8 cellular contexts compared by ENCODE assay signal in genomic region chr4:99945718-99946345, GRCh38. TPM values are rescaled to one million over a fixed set of nuclear protein-coding genes. Genes with fewer than 3 reads are reported as not detected.
DNase-seq lines count a peak whose midpoint lies in the region; ATAC-seq, FAIRE-seq and TF ChIP-seq lines count a peak whose summit lies in the region.

No MANE protein-coding gene starts in this region.

- FAIRE-seq in GM12891 (lab: Jason Lieb, UNC) = no peak

- ATAC-seq in HG03025 (IDR thresholded peaks at IDR 0.05; ENCODE audit: low FRiP score, unreplicated experiment) (peak; percentile 2), memory B cell (ENCODE audit: low read depth) (peak; percentile 8), upper lobe of left lung (ENCODE audit: low FRiP score in 2 of 2) (peak in 1 of 2 donors; percentile 20)

- no peak for TF ChIP-seq CTCF in AG04449 (IDR thresholded peaks at IDR 0.05; ENCODE audit: insufficient read depth, low read length, missing control alignments)
- TF ChIP-seq CTCF in GM12873 (IDR thresholded peaks at IDR 0.05; ENCODE audit: insufficient read depth, low read depth, low read length, missing control alignments) = peak; percentile 5
- no peak for TF ChIP-seq CTCF in upper lobe of left lung (IDR thresholded peaks at IDR 0.05)

- peak overlapping the region; percentile 97 for H3K27ac Mint-ChIP-seq in memory B cell

- H3K9me3 ChIP-seq in effector memory CD4-positive, alpha-beta T cell (ENCODE audit: control insufficient read depth, low read length) = no peaks in the 10 kb centered on the region
- H3K9me3 ChIP-seq in upper lobe of left lung = no peaks in the 10 kb centered on the region

- 2 to 3% methylated on average over 11 to 21 of the region's 24 CpGs for WGBS in upper lobe of left lung, 2 donors

- peak overlapping the region; percentile 89 for H3K27ac ChIP-seq in effector memory CD4-positive, alpha-beta T cell (ENCODE audit: insufficient read depth, low read length, poor library complexity, severe bottlenecking)
- peak overlapping the region; percentile 91 to 99 (median 96) for H3K27ac ChIP-seq in upper lobe of left lung

- peaks cover 34% of the 10 kb centered on the region for H3K4me1 ChIP-seq in effector memory CD4-positive, alpha-beta T cell (ENCODE audit: control insufficient read depth, insufficient read depth, low read length, poor library complexity, severe bottlenecking)
- peaks cover 35 to 51% (median 43%) of the 10 kb centered on the region in 4 donors for H3K4me1 ChIP-seq in upper lobe of left lung

- no peaks in the 10 kb centered on the region for H3K27me3 ChIP-seq in effector memory CD4-positive, alpha-beta T cell (replicated peaks; ENCODE audit: control insufficient read depth, insufficient read depth, low read length, poor library complexity, severe bottlenecking)
- no peaks in the 10 kb centered on the region for H3K27me3 ChIP-seq in upper lobe of left lung

- DNase-seq in AG04449 (ENCODE audit: low read depth, low spot score) = no peak
- peak; percentile 16 for DNase-seq in RPMI8226
- DNase-seq in effector memory CD4-positive, alpha-beta T cell = no peak
- no peak for DNase-seq in memory B cell (ENCODE audit: low spot score in 2 of 2)
- peak; percentile 30 to 90 for DNase-seq in upper lobe of left lung
- no peak for DNase-seq in GM12891 (ENCODE audit: insufficient read length, low spot score)

- peak overlapping the region; percentile 100 for H3K4me3 Mint-ChIP-seq in memory B cell

- peaks cover 7% of the 10 kb centered on the region for H3K36me3 Mint-ChIP-seq in memory B cell

- POLR2A ChIA-PET in AG04449 (lab: Yijun Ruan, JAX) = no interaction called here

- CTCF ChIA-PET in AG04449 (lab: Yijun Ruan, JAX) = interaction anchor here (1.1 to 1.8 kb wide), 6 partner anchors 10 to 117 kb away, joined by 3 to 6 read pairs (median 4); no protein-coding TSS in a partner anchor

- H3K4me1 Mint-ChIP-seq in memory B cell = peaks cover 32% of the 10 kb centered on the region

- H3K36me3 ChIP-seq in effector memory CD4-positive, alpha-beta T cell (ENCODE audit: control insufficient read depth, insufficient read depth, low read length) = peaks cover 6% of the 10 kb centered on the region
- peaks cover 0 to 12% (median 4%) of the 10 kb centered on the region in 4 donors for H3K36me3 ChIP-seq in upper lobe of left lung

- TF ChIP-seq EP300 in upper lobe of left lung (IDR thresholded peaks at IDR 0.05) = no peak

- TF ChIP-seq POLR2A in upper lobe of left lung (IDR thresholded peaks at IDR 0.05) (no peak), GM12891 (IDR thresholded peaks at IDR 0.05; ENCODE audit: low read depth, low read length) (no peak)

- H3K9me3 Mint-ChIP-seq in memory B cell = no peaks in the 10 kb centered on the region

- H3K4me3 ChIP-seq in AG04449 (ENCODE audit: low read depth, low read length) = peak overlapping the region; percentile 82
- H3K4me3 ChIP-seq in effector memory CD4-positive, alpha-beta T cell (ENCODE audit: insufficient read depth, low read depth, low read length, poor library complexity, severe bottlenecking) = peak overlapping the region; percentile 91
- peak overlapping the region; percentile 87 to 96 (median 94) for H3K4me3 ChIP-seq in upper lobe of left lung

- H3K27me3 Mint-ChIP-seq in memory B cell = no peaks in the 10 kb centered on the region

TF ChIP-seq in GM12891, 5 proteins besides CTCF, POLR2A, EP300 and RAD21:
- no peak for TF ChIP-seq POU2F2 (IDR thresholded peaks at IDR 0.05; ENCODE audit: low read depth, low read length)
- TF ChIP-seq PAX5 (IDR thresholded peaks at IDR 0.05; ENCODE audit: insufficient read depth, low read length, severe bottlenecking) = no peak
- TF ChIP-seq SPI1 (IDR thresholded peaks at IDR 0.05; ENCODE audit: low read depth, low read length) = no peak
- TF ChIP-seq POLR2AphosphoS5 (IDR thresholded peaks at IDR 0.05; ENCODE audit: low read depth, low read length) = no peak
- no peak for TF ChIP-seq TAF1 (IDR thresholded peaks at IDR 0.05; ENCODE audit: low read depth, low read length)
TF ChIP-seq in GM12891: peak in this region for 0.

RNA-seq across cellular contexts. Expression of gene DNAJB14, which starts 0.6 kb away (rescaled TPM):
- 10 to 100 TPM; 37.7 to 57.4 (median 47.3) TPM for total RNA-seq in upper lobe of left lung
- 32.4 TPM for polyA plus RNA-seq in GM12891 (2012; ENCODE audit: low read depth, missing spikeins)

RNA-seq across cellular contexts. Expression of gene H2AZ1, which starts 4.2 kb away (rescaled TPM):
- total RNA-seq in upper lobe of left lung = 100 to 1,000 TPM in 4 of 6 donors, 10 to 100 TPM in 2; 21.0 to 144 (median 112) TPM
- 658 TPM for polyA plus RNA-seq in GM12891 (2012; ENCODE audit: low read depth, missing spikeins)

RNA-seq across cellular contexts. Expression of gene LAMTOR3, which starts 51.6 kb away (rescaled TPM):
- total RNA-seq in upper lobe of left lung = 10 to 100 TPM in 5 of 6 donors, 1 to 10 TPM in 1; 6.4 to 46.3 (median 40.9) TPM
- polyA plus RNA-seq in GM12891 (2012; ENCODE audit: low read depth, missing spikeins) = 27.1 TPM

Comparison
In these comparisons a context has a peak if more than half of its experiments do, and no peak if none do; other contexts are left out.
1. DNase-seq: peak in RPMI8226 (single experiment) and upper lobe of left lung (2 of 2); none in AG04449 (single experiment), effector memory CD4-positive, alpha-beta T cell (0 of 3), memory B cell (0 of 2) and GM12891 (single experiment).
2. Peak in every context shown above with its lines, with median percentiles within 50 percentile points of each other: H3K4me3 ChIP-seq.